ENCODE assay signal across 16 cellular contexts in genomic region chr9:134010774-134011173, GRCh38. TPM values are rescaled to one million over a fixed set of nuclear protein-coding genes. Genes with fewer than 3 reads are reported as not detected.
DNase-seq lines count a peak whose midpoint lies in the region; ATAC-seq and TF ChIP-seq lines count a peak whose summit lies in the region.
"Had no signal": no experiment of that assay in that cellular context is flagged by ENCODE, and none has a peak within 500 bp of the region (broad histone marks: within the 10 kb centered on the region; RNA-seq: fewer than 3 reads in every experiment).

No MANE protein-coding gene starts in this region.

- H3K4me1 Mint-ChIP-seq in natural killer cell treated with Interleukin-12 subunit alpha and Interleukin-12 subunit beta and Interleukin-15 and Interleukin-18, amount 100 ng/mL, for 72 hours (ENCODE audit: low read depth in 2 of 2), result no peaks in the 10 kb centered on the region
- H3K4me1 Mint-ChIP-seq: WTC11 had no signal

- no peaks in the 10 kb centered on the region for H3K27me3 ChIP-seq in testis

- no peak overlapping the region for H3K27ac ChIP-seq in testis
- H3K27ac ChIP-seq: parathyroid adenoma had no signal

- ATAC-seq in natural killer cell treated with Interleukin-12 subunit alpha and Interleukin-12 subunit beta and Interleukin-15 and Interleukin-18, amount 100 ng/mL, for 72 hours, result no peak
- ATAC-seq: esophagus mucosa, WTC11 had no signal

- no peak overlapping the region for H3K4me3 ChIP-seq in testis

- H3K27ac Mint-ChIP-seq in natural killer cell treated with Interleukin-12 subunit alpha and Interleukin-12 subunit beta and Interleukin-15 and Interleukin-18, amount 100 ng/mL, for 72 hours, result no peak overlapping the region
- H3K27ac Mint-ChIP-seq: dendritic cell treated with granulocyte-macrophage colony-stimulating factor and Interleukin-4, amounts not matched to agents 40 ng/mL and 50 ng/mL, for 4 days; WTC11 had no signal

- no peak for TF ChIP-seq CTCF in testis (IDR thresholded peaks at IDR 0.05)

- H3K9me3 ChIP-seq in testis, result no peaks in the 10 kb centered on the region

- no peaks in the 10 kb centered on the region for H3K4me1 ChIP-seq in testis
- H3K4me1 ChIP-seq: parathyroid adenoma had no signal

- intact Hi-C loops in testis (cut with DNase I; ENCODE audit: low total_unique reads), result no loop called here

- no peak for TF ChIP-seq POLR2A in testis (IDR thresholded peaks at IDR 0.05)

- DNase-seq in EL, result peak; percentile 29
- DNase-seq in RPMI8226, result peak; percentile 32
- DNase-seq in glomerular visceral epithelial cell (ENCODE audit: extremely low spot score), result peak; percentile 34
- DNase-seq in testis, result peak; percentile 51
- DNase-seq in natural killer cell treated with Interleukin-12 subunit alpha and Interleukin-12 subunit beta and Interleukin-15 and Interleukin-18, amount 100 ng/mL, for 72 hours (ENCODE audit: low spot score), result no peak
- DNase-seq in GM19238 (ENCODE audit: insufficient read length, low spot score), result no peak
- no peak for DNase-seq in cerebellum (ENCODE audit: low spot score)
- DNase-seq: C1 segment of cervical spinal cord, DND-41, kidney glomerular epithelial cell, NCI-H1436 treated with DMSO at 0.1 percent for 48 hours, NCI-H446 treated with DMSO at 0.1 percent for 48 hours had no signal

- no peak overlapping the region for H3K4me3 Mint-ChIP-seq in natural killer cell treated with Interleukin-12 subunit alpha and Interleukin-12 subunit beta and Interleukin-15 and Interleukin-18, amount 100 ng/mL, for 72 hours
- H3K4me3 Mint-ChIP-seq: dendritic cell treated with granulocyte-macrophage colony-stimulating factor and Interleukin-4, amounts not matched to agents 40 ng/mL and 50 ng/mL, for 4 days; WTC11 had no signal

- H3K27me3 Mint-ChIP-seq in natural killer cell treated with Interleukin-12 subunit alpha and Interleukin-12 subunit beta and Interleukin-15 and Interleukin-18, amount 100 ng/mL, for 72 hours, result peaks cover 9 to 15% of the 10 kb centered on the region in 2 donors

- no peaks in the 10 kb centered on the region for H3K36me3 ChIP-seq in testis (ENCODE audit: low read depth, missing control alignments)

- WGBS in testis, 2 donors, result 59 to 69% methylated on average over 12 of the region's 12 CpGs

- no peaks in the 10 kb centered on the region for H3K9me3 Mint-ChIP-seq in natural killer cell treated with Interleukin-12 subunit alpha and Interleukin-12 subunit beta and Interleukin-15 and Interleukin-18, amount 100 ng/mL, for 72 hours

- H3K36me3 Mint-ChIP-seq in natural killer cell treated with Interleukin-12 subunit alpha and Interleukin-12 subunit beta and Interleukin-15 and Interleukin-18, amount 100 ng/mL, for 72 hours, result peaks cover 4% of the 10 kb centered on the region

RNA-seq across cellular contexts. Expression of gene BRD3OS, which starts 14.5 kb away (rescaled TPM):
- 10 to 100 TPM; 18.9 to 19.0 TPM for total RNA-seq in testis
- 29.5 TPM for polyA plus RNA-seq in testis (ENCODE audit: insufficient read depth, low read depth, low replicate concordance)
- total RNA-seq in natural killer cell treated with Interleukin-12 subunit alpha and Interleukin-12 subunit beta and Interleukin-15 and Interleukin-18, amount 100 ng/mL, for 72 hours, result 10 to 100 TPM in 1 of 2 donors, 1 to 10 TPM in 1; 9.6 to 10.7 TPM
- total RNA-seq in cerebellum, result 20.0 TPM

RNA-seq across cellular contexts. Expression of gene VAV2, which starts 18.6 kb away (rescaled TPM):
- total RNA-seq in testis, result 10 to 100 TPM; 12.2 to 14.1 TPM
- polyA plus RNA-seq in testis (ENCODE audit: insufficient read depth, low read depth, low replicate concordance), result 11.0 TPM
- total RNA-seq in natural killer cell treated with Interleukin-12 subunit alpha and Interleukin-12 subunit beta and Interleukin-15 and Interleukin-18, amount 100 ng/mL, for 72 hours, result 1 to 10 TPM; 1.9 to 6.7 TPM
- 16.5 TPM for total RNA-seq in cerebellum

RNA-seq across cellular contexts. Expression of gene BRD3, which starts 57.1 kb away (rescaled TPM):
- total RNA-seq in testis, result 10 to 100 TPM; 44.3 to 64.5 TPM
- polyA plus RNA-seq in testis (ENCODE audit: insufficient read depth, low read depth, low replicate concordance), result 30.2 TPM
- total RNA-seq in natural killer cell treated with Interleukin-12 subunit alpha and Interleukin-12 subunit beta and Interleukin-15 and Interleukin-18, amount 100 ng/mL, for 72 hours, result 10 to 100 TPM; 17.8 to 19.1 TPM
- 20.1 TPM for total RNA-seq in cerebellum

Comparison
In these comparisons a context has a peak if more than half of its experiments do, and no peak if none do; other contexts are left out.
1. DNase-seq: peak in EL (single experiment), RPMI8226 (single experiment), glomerular visceral epithelial cell (single experiment) and testis (single experiment); none in natural killer cell treated with Interleukin-12 subunit alpha and Interleukin-12 subunit beta and Interleukin-15 and Interleukin-18, amount 100 ng/mL, for 72 hours (single experiment), GM19238 (single experiment) and cerebellum (single experiment).